ENCODE assay signal across 8 cellular contexts in the genomic region with DNA sequence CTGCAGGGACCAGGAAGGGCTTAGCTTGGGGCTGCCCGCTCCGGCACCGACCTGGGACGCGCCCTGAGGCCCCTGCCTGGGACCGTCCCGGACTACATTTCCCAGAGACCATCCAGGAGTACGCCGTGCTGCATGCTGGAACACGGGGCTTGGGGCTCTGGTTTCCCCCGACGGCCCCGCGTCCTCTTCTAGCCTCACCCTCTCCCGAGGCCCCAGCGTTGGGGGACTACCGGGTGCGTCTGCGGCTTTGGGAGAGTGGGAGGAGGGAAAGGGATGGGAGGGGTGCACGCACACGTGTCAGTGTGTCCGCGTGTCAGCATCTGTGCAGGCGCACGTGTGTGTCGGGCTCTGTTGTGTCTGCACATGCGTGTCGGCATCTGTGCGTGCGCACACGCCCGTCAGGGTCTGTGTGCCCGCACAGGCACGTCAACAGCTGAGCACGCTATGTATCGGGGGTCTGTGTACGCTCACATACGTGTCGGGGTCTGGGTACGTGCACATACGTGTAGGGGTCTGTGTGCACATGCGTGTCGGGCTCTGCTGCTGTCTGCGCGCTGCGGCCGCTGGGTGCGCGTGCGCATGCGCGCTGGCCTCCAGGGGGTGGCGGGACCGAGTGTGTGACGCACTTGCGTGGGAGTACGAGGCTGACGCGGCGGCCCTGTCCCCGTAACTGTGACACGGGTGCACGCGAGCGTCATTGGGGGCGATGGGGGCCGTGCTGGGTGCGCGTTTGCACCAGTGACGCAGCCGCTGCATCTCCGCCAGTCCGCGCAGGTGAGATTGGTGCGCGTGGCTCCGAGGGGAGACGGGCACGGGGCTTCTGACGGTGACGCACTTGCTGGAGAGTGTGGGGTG. TPM values are rescaled to one million over a fixed set of nuclear protein-coding genes. Genes with fewer than 3 reads are reported as not detected.
A peak's percentile ranks its signal among the peaks of the same experiment; 100 is the strongest.
DNase-seq lines count a peak whose midpoint lies in the region; ATAC-seq, FAIRE-seq and TF ChIP-seq lines count a peak whose summit lies in the region.

A gene (plus strand): TSS at position 623 of the 855 bp plus-strand sequence. CDS start 31,232 bp downstream, outside the sequence.

- H3K79me2 ChIP-seq in endothelial cell of umbilical vein (ENCODE audit: control insufficient read depth, insufficient read depth, low read length): no peaks in the 10 kb centered on the region

- POLR2A ChIA-PET in endothelial cell of umbilical vein (lab: Charles Lee): no interaction called here

- H3K36me3 ChIP-seq in endothelial cell of umbilical vein (ENCODE audit: control insufficient read depth in 2 of 2, extremely low read depth in 1 of 2, insufficient read depth in 2 of 2, low read length in 2 of 2): no peaks in the 10 kb centered on the region
- no peaks in the 10 kb centered on the region for H3K36me3 ChIP-seq in mucosa of descending colon (ENCODE audit: low read depth)

- H3K27me3 ChIP-seq in endothelial cell of umbilical vein (ENCODE audit: control insufficient read depth in 2 of 2, insufficient read depth in 2 of 2, low read length in 2 of 2): no peaks in the 10 kb centered on the region

- peak; percentile 42 for FAIRE-seq in endothelial cell of umbilical vein (lab: Jason Lieb, UNC)

- H3K4me1 ChIP-seq in endothelial cell of umbilical vein (ENCODE audit: control insufficient read depth, extremely low read depth, insufficient read depth, low read length) (no peaks in the 10 kb centered on the region), mucosa of descending colon (ENCODE audit: low read depth) (peaks cover 6% of the 10 kb centered on the region)

- no peaks in the 10 kb centered on the region for H4K20me1 ChIP-seq in endothelial cell of umbilical vein (replicated peaks; ENCODE audit: control insufficient read depth, extremely low read depth, insufficient read depth, low read length)

- no peaks in the 10 kb centered on the region for H3K9me1 ChIP-seq in endothelial cell of umbilical vein (replicated peaks; ENCODE audit: control insufficient read depth, extremely low read depth, insufficient read depth, low read length)

- no TSS peak for BruUV-seq in endothelial cell of umbilical vein (replicated peaks; lab: Mats Ljungman, UMichigan)

- CTCF ChIA-PET in endothelial cell of umbilical vein (lab: Charles Lee): interaction anchor here (1.4 kb wide), 1 partner anchor 113 kb away, joined by 3 read pairs; no protein-coding TSS in a partner anchor

- H3K4me3 ChIP-seq in GM12865 (ENCODE audit: low read depth, low read length) (peak within 1 kb of the TSS; percentile 67), endothelial cell of umbilical vein (replicated peaks in 1 of 3; ENCODE audit: insufficient read depth in 1 of 3, low read depth in 1 of 3, low read length in 3 of 3) (peak within 1 kb of the TSS in 2 of 3 experiments; percentile 63 to 64), mucosa of descending colon (peak within 1 kb of the TSS; percentile 42)

- H3K9me3 ChIP-seq in endothelial cell of umbilical vein (replicated peaks; ENCODE audit: control insufficient read depth, insufficient read depth, low read length) (no peaks in the 10 kb centered on the region), mucosa of descending colon (no peaks in the 10 kb centered on the region)

- TF ChIP-seq CTCF in GM12865 (IDR thresholded peaks at IDR 0.05; ENCODE audit: insufficient read depth, low read depth, low read length, missing control alignments): peak; percentile 49
- peak; percentile 29 to 51 for TF ChIP-seq CTCF in endothelial cell of umbilical vein (IDR thresholded peaks at IDR 0.05; ENCODE audit: extremely low read depth in 1 of 2, insufficient read depth in 1 of 2, low read depth in 1 of 2, low read length in 2 of 2)
- no peak for TF ChIP-seq CTCF in mucosa of descending colon (IDR thresholded peaks at IDR 0.05)

- no peak within 1 kb of the TSS for H3K27ac ChIP-seq in endothelial cell of umbilical vein (ENCODE audit: insufficient read depth, low read depth, low read length)

- no peak within 1 kb of the TSS for H3K9ac ChIP-seq in endothelial cell of umbilical vein (replicated peaks; ENCODE audit: extremely low read depth, insufficient read depth, low read length)

- peak within 1 kb of the TSS; percentile 65 for H2AFZ ChIP-seq in endothelial cell of umbilical vein (ENCODE audit: low read depth, low read length)

- intact Hi-C loops in endothelial cell of umbilical vein (cut with micrococcal nuclease) (loop anchor here (1.0 kb wide), 1 partner anchor 17 kb away; no protein-coding TSS in a partner anchor), mucosa of descending colon (cut with DNase I, micrococcal nuclease) (no loop called here)

- dilution Hi-C loops in endothelial cell of umbilical vein (cut with MboI; ENCODE audit: extremely low pct_ligation_motif_present, low sequenced_read_pairs): no loop called here

- DNase-seq in GM12865 (ENCODE audit: low read depth): peak; percentile 90
- peak; percentile 70 for DNase-seq in NCI-H345 (lab: John Stamatoyannopoulos, UW)
- peak; percentile 64 for DNase-seq in activated CD8-positive, alpha-beta memory T cell treated with anti-CD3 and anti-CD28 coated beads, Interleukin-2, amount 50 U/mL, for 24 hours (ENCODE audit: extremely low read depth)
- DNase-seq in endothelial cell of umbilical vein (ENCODE audit: low read depth, low spot score): peak; percentile 82
- DNase-seq in mucosa of descending colon: peak; percentile 79 to 88 (median 85)
- DNase-seq in stimulated activated CD8-positive, alpha-beta memory T cell treated with anti-CD3 and anti-CD28 coated beads, Interleukin-4, amount 100 ng/mL, for 24 hours (ENCODE audit: low read depth): peak; percentile 82
- DNase-seq in NCI-H1105 treated with DMSO at 0.1 percent for 48 hours (lab: John Stamatoyannopoulos, UW): no peak

- TF ChIP-seq POLR2A in endothelial cell of umbilical vein (IDR thresholded peaks at IDR 0.05; ENCODE audit: low read depth, low read length): peak; percentile 48

- H3K4me2 ChIP-seq in endothelial cell of umbilical vein (ENCODE audit: insufficient read depth, low read length): peak within 1 kb of the TSS; percentile 42

- peak; percentile 59 for ATAC-seq in HG02610 (IDR thresholded peaks at IDR 0.05; ENCODE audit: unreplicated experiment)
- ATAC-seq in mucosa of descending colon: peak; percentile 93

TF ChIP-seq in endothelial cell of umbilical vein, 7 proteins besides CTCF, POLR2A, EP300 and RAD21:
- TF ChIP-seq EZH2 (IDR thresholded peaks at IDR 0.05; ENCODE audit: borderline replicate concordance, low read depth, low read length, severe bottlenecking) (no peak), POLR2AphosphoS5 (IDR thresholded peaks at IDR 0.05; ENCODE audit: insufficient read depth, low read depth, low read length) (peak; percentile 24)
- TF ChIP-seq, protein P1, sequence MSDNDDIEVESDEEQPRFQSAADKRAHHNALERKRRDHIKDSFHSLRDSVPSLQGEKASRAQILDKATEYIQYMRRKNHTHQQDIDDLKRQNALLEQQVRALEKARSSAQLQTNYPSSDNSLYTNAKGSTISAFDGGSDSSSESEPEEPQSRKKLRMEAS (IDR thresholded peaks at IDR 0.05; ENCODE audit: insufficient read depth, insufficient read length): peak; percentile 87

RNA-seq across cellular contexts. Expression of the gene that starts here (rescaled TPM):
- 11.2 TPM in 2 replicates for total RNA-seq in endothelial cell of umbilical vein
- 3.9 and 6.2 TPM in 2 replicates for polyA plus RNA-seq in endothelial cell of umbilical vein
- 2.3 and 3.6 TPM in 2 replicates for polyA plus RNA-seq in endothelial cell of umbilical vein (2011; cell fraction: cytosol; rRNA removed)
- 18.4 and 27.7 TPM in 2 replicates for polyA plus RNA-seq in endothelial cell of umbilical vein (2011; cell fraction: nucleus; rRNA removed)
- 6.9 and 7.0 TPM in 2 replicates for polyA plus RNA-seq in endothelial cell of umbilical vein (2012)
- polyA minus RNA-seq in endothelial cell of umbilical vein: 6.4 and 9.2 TPM in 2 replicates
- polyA minus RNA-seq in endothelial cell of umbilical vein (2011; cell fraction: cytosol; rRNA and poly(A)+ RNA removed): 5.1 TPM
- 10.5 and 11.8 TPM in 2 replicates for polyA minus RNA-seq in endothelial cell of umbilical vein (2011; cell fraction: nucleus; rRNA and poly(A)+ RNA removed)
- 10 to 100 TPM in 1 of 3 donors, 1 to 10 TPM in 2; 4.6 to 18.8 (median 6.1) TPM for total RNA-seq in mucosa of descending colon
